In the genomic region with DNA sequence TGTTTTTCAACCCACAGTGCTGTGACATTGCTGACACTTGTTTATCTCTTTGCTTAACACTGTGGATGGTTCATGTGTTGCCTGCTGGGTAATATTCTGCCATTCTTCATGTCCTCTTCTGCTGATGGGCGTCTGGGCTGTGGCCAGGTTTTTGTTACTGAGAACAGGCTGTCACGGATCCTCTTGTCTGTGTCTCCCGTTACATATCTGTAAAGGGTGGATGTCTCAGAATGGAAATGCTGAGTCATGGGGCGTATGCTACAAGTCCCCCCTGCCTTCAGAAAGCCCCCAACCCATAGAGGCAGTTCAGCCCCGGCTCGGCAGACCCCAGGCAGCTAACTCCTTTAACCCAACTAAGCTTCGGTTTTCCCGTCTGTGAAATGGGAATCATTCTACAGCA, we compare ENCODE assay signal across 1 cellular context.
A peak's percentile ranks its signal among the peaks of the same experiment; 100 is the strongest.
TF ChIP-seq lines count a peak whose summit lies in the region.
"Not testable (repeated sequence)": the region's sequence is repeated elsewhere in the genome, so short reads cannot be mapped to it uniquely, and the experiment has no call there.

No MANE protein-coding gene starts in this region.

TF ChIP-seq in K562, 482 proteins besides CTCF, POLR2A, EP300 and RAD21 (continued from another document):
- TF ChIP-seq, protein P1, sequence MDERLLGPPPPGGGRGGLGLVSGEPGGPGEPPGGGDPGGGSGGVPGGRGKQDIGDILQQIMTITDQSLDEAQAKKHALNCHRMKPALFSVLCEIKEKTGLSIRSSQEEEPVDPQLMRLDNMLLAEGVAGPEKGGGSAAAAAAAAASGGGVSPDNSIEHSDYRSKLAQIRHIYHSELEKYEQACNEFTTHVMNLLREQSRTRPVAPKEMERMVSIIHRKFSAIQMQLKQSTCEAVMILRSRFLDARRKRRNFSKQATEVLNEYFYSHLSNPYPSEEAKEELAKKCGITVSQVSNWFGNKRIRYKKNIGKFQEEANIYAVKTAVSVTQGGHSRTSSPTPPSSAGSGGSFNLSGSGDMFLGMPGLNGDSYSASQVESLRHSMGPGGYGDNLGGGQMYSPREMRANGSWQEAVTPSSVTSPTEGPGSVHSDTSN (CRISPR knock-in tag; IDR thresholded peaks at IDR 0.05; ENCODE audit: low read depth), result not testable (repeated sequence)
- TF ChIP-seq, protein P1 (tag; conservative IDR thresholded peaks at IDR 0.05; ENCODE audit: low read depth), result peak; percentile 83
- peak; percentile 82 for TF ChIP-seq HDAC2 (IDR thresholded peaks at IDR 0.05)
- peak; percentile 90 for TF ChIP-seq NFE2L1 (tag; IDR thresholded peaks at IDR 0.05; ENCODE audit: borderline replicate concordance, low read depth)
- TF ChIP-seq TRIM24 (IDR thresholded peaks at IDR 0.05), result 0 out of 4 replicates have a peak, but pooled peaks of 1 of the 2 experiments have one; percentile 26
- TF ChIP-seq MAFK (IDR thresholded peaks at IDR 0.05; ENCODE audit: low read length), result peak; percentile 84
- peak; percentile 55 for TF ChIP-seq FOSL1 (tag; conservative IDR thresholded peaks at IDR 0.05)
- TF ChIP-seq ARID1B (IDR thresholded peaks at IDR 0.05), result peak; percentile 70
- peak; percentile 74; the same call in 1 of the 2 replicates for TF ChIP-seq BACH1 (tag; IDR thresholded peaks at IDR 0.05)
- peak; percentile 60 for TF ChIP-seq SMARCA5 (IDR thresholded peaks at IDR 0.05)
- peak; percentile 52; the same call in 1 of the 2 replicates for TF ChIP-seq SOX6 (IDR thresholded peaks at IDR 0.05)
- peak in 1 of 2 experiments; percentile 57; a peak in 3 of 4 replicates for TF ChIP-seq KDM1A (IDR thresholded peaks at IDR 0.05)
- TF ChIP-seq NFE2 (IDR thresholded peaks at IDR 0.05; ENCODE audit: low read depth), result peak; percentile 93
- peak; percentile 63; the same call in 1 of the 2 replicates for TF ChIP-seq ADNP (tag; IDR thresholded peaks at IDR 0.05)
- TF ChIP-seq SMARCE1 (IDR thresholded peaks at IDR 0.05), result peak; percentile 72
- TF ChIP-seq DPF2 (IDR thresholded peaks at IDR 0.05), result peak; percentile 86
- 0 out of 2 replicates have a peak, but pooled peaks have one; percentile 32 for TF ChIP-seq ESRRA (IDR thresholded peaks at IDR 0.05; ENCODE audit: borderline replicate concordance, low read depth)
- peak in 1 of 2 experiments; percentile 15; a peak in 1 of 4 replicates for TF ChIP-seq HDAC1 (IDR thresholded peaks at IDR 0.05)
- peak; percentile 43; the same call in 1 of the 2 replicates for TF ChIP-seq VEZF1 (CRISPR knock-in tag; IDR thresholded peaks at IDR 0.05)
- TF ChIP-seq GATAD2A (IDR thresholded peaks at IDR 0.05), result peak; percentile 14; the same call in 1 of the 2 replicates
- peak; percentile 75; the same call in 1 of the 2 replicates for TF ChIP-seq SMARCA4 (IDR thresholded peaks at IDR 0.05)
- peak; percentile 94 for TF ChIP-seq KLF1 (tag; IDR thresholded peaks at IDR 0.05)
- peak; percentile 62 to 70; a peak in 2 of 4 replicates for TF ChIP-seq FOXK2 (conservative IDR thresholded peaks at IDR 0.05 in 1 of 2, IDR thresholded peaks at IDR 0.05 in 1 of 2; ENCODE audit: low read depth in 2 of 2)
- TF ChIP-seq ATF3 (IDR thresholded peaks at IDR 0.05), result peak; percentile 34; the same call in 1 of the 2 replicates
- not testable (repeated sequence) for TF ChIP-seq ATF3 (CRISPR knock-in tag; conservative IDR thresholded peaks at IDR 0.05)
- 0 out of 2 replicates have a peak, but pooled peaks have one; percentile 35 for TF ChIP-seq SMARCC2 (IDR thresholded peaks at IDR 0.05; ENCODE audit: low read depth)
- peak; percentile 35; the same call in 1 of the 2 replicates for TF ChIP-seq ATF7 (IDR thresholded peaks at IDR 0.05)
- peak; percentile 82; the same call in 1 of the 2 replicates for TF ChIP-seq ZBTB7A (IDR thresholded peaks at IDR 0.05; ENCODE audit: borderline replicate concordance, control insufficient read depth, low read depth, low read length)
- TF ChIP-seq PKNOX1 (IDR thresholded peaks at IDR 0.05), result peak; percentile 80
- TF ChIP-seq MAFF (IDR thresholded peaks at IDR 0.05; ENCODE audit: low read length), result peak; percentile 89
- TF ChIP-seq MAFG (tag; conservative IDR thresholded peaks at IDR 0.05), result peak; percentile 97
- TF ChIP-seq MEIS2 (IDR thresholded peaks at IDR 0.05; ENCODE audit: partially characterized antibody), result peak; percentile 78
- 0 out of 2 replicates have a peak, but pooled peaks have one; percentile 39 for TF ChIP-seq MTA3 (IDR thresholded peaks at IDR 0.05; ENCODE audit: borderline replicate concordance)
- TF ChIP-seq C11orf30 (IDR thresholded peaks at IDR 0.05; ENCODE audit: low read depth), result peak; percentile 91
- TF ChIP-seq TRIM28 (IDR thresholded peaks at IDR 0.05), result 0 out of 2 replicates have a peak, but pooled peaks have one; percentile 16
- TF ChIP-seq JUND (IDR thresholded peaks at IDR 0.05; ENCODE audit: borderline replicate concordance, low read depth, low read length), result peak; percentile 44; the same call in 1 of the 2 replicates
- peak; percentile 60; the same call in 1 of the 3 replicates for TF ChIP-seq JUND (tag; IDR thresholded peaks at IDR 0.05; ENCODE audit: borderline replicate concordance, low read depth, low read length)
- TF ChIP-seq, protein P2, sequence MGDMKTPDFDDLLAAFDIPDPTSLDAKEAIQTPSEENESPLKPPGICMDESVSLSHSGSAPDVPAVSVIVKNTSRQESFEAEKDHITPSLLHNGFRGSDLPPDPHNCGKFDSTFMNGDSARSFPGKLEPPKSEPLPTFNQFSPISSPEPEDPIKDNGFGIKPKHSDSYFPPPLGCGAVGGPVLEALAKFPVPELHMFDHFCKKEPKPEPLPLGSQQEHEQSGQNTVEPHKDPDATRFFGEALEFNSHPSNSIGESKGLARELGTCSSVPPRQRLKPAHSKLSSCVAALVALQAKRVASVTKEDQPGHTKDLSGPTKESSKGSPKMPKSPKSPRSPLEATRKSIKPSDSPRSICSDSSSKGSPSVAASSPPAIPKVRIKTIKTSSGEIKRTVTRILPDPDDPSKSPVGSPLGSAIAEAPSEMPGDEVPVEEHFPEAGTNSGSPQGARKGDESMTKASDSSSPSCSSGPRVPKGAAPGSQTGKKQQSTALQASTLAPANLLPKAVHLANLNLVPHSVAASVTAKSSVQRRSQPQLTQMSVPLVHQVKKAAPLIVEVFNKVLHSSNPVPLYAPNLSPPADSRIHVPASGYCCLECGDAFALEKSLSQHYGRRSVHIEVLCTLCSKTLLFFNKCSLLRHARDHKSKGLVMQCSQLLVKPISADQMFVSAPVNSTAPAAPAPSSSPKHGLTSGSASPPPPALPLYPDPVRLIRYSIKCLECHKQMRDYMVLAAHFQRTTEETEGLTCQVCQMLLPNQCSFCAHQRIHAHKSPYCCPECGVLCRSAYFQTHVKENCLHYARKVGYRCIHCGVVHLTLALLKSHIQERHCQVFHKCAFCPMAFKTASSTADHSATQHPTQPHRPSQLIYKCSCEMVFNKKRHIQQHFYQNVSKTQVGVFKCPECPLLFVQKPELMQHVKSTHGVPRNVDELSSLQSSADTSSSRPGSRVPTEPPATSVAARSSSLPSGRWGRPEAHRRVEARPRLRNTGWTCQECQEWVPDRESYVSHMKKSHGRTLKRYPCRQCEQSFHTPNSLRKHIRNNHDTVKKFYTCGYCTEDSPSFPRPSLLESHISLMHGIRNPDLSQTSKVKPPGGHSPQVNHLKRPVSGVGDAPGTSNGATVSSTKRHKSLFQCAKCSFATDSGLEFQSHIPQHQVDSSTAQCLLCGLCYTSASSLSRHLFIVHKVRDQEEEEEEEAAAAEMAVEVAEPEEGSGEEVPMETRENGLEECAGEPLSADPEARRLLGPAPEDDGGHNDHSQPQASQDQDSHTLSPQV (IDR thresholded peaks at IDR 0.05), result peak; percentile 62; the same call in 1 of the 2 replicates
- TF ChIP-seq RBM25 (IDR thresholded peaks at IDR 0.05; ENCODE audit: low read depth, low read length, severe bottlenecking), result peak; percentile 19
- TF ChIP-seq CTBP1 (IDR thresholded peaks at IDR 0.05; ENCODE audit: borderline replicate concordance), result peak; percentile 34; the same call in 1 of the 2 replicates
TF ChIP-seq in K562: peak in this region for 42; not testable (repeated sequence) for 440.
